12 cellular contexts compared by ENCODE assay signal in the genomic region with DNA sequence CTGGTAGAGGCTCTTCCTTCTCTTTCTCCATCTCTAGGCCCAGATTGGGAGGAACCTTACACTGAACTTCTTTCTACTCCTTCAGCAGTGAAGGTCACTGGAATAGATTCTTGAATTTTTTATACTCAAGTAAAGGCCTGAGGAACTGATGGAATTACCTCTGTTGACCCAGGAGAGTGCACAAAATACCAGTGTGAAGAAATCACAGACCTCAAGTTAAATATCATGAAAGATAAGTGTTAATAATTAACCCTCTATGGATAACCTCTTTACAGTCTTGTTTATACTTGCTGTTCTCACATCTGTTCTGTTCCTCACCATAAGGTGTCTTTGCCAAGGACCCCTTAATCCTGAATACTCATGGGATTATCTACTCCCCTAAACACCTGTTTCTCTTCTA.
DNase-seq lines count a peak whose midpoint lies in the region; ATAC-seq lines count a peak whose summit lies in the region.
"Had no signal": no experiment of that assay in that cellular context is flagged by ENCODE, and none has a peak within 500 bp of the region (broad histone marks: within the 10 kb centered on the region; RNA-seq: fewer than 3 reads in every experiment).

No MANE protein-coding gene starts in this region.

- DNase-seq in NCI-H2171 treated with DMSO at 0.1 percent for 48 hours (lab: John Stamatoyannopoulos, UW), result peak; percentile 59
- DNase-seq in NCI-H2171 (lab: John Stamatoyannopoulos, UW), result no peak
- DNase-seq in NCI-H82 (lab: John Stamatoyannopoulos, UW), result peak; percentile 76
- DNase-seq in kidney tubule cell (ENCODE audit: low spot score), result peak; percentile 55
- no peak for DNase-seq in hypothalamus (lab: John Stamatoyannopoulos, UW)
- DNase-seq in hepatic stellate cell (ENCODE audit: low spot score), result no peak
- DNase-seq: 8988T; ACHN; CD4-positive, CD25-positive, alpha-beta regulatory T cell; HCEC 1CT; HFFc6 had no signal

- ATAC-seq in HG02588 (IDR thresholded peaks at IDR 0.05; ENCODE audit: unreplicated experiment), result no peak

Comparison
In these comparisons a context has a peak if more than half of its experiments do, and no peak if none do; other contexts are left out.
1. DNase-seq: peak in NCI-H2171 treated with DMSO at 0.1 percent for 48 hours (single experiment), NCI-H82 (single experiment) and kidney tubule cell (single experiment); none in NCI-H2171 (single experiment), hypothalamus (0 of 51) and hepatic stellate cell (single experiment).